25 cellular contexts compared by ENCODE assay signal in the genomic region with DNA sequence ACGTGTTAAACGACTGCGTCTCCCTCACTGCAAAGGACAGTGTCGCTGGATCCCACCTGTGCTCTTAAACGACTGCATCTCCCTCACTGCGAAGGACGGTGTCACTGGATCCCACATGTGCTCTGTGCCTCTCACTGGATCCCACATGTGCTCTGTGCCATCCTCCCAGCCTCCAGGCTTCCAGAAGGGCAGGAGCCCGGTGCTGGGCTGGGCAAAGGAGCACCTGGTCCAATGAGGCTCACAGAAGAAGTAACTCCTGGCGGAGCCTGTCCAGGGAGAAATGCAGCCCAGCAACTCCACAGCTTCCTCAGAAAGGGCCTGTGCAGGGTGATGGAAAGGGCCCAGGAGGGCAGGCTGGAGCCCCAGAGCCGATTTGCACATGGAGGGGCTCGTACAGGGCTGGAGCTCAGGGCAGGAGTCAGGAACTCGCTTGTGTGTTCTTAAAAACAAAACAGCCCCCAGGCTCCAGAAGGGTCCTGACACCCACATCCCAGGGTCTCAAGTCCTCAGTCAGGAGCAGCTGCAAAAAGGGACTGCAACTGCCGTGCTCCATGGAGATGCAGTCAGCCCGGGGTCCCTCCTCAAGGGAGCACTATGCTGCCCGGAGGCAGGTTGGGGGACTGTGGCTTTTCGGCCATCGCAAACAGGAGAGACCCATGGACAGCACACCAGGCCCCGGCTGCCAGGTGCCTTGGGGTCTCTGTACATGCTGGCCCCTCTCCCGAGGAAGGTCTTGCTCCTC. TPM values are rescaled to one million over a fixed set of nuclear protein-coding genes. Genes with fewer than 3 reads are reported as not detected.
"Had no signal": no experiment of that assay in that cellular context is flagged by ENCODE, and none has a peak within 500 bp of the region (broad histone marks: within the 10 kb centered on the region; RNA-seq: fewer than 3 reads in every experiment).

No MANE protein-coding gene starts in this region.

- FAIRE-seq: endometrium, islet of Langerhans, urothelium cell line had no signal

- H3K4me1 Mint-ChIP-seq: activated CD4-positive, alpha-beta T cell treated with anti-CD3 and anti-CD28 coated beads for 36 hours; activated CD8-positive, alpha-beta memory T cell treated with anti-CD3 and anti-CD28 coated beads, Interleukin-2, amount 10 ng/mL, durations not matched to agents 7 days and 5 days; central memory CD8-positive, alpha-beta T cell had no signal

- H3K27ac ChIP-seq: breast epithelium, epithelial cell of prostate, esophagus squamous epithelium, lower lobe of right lung, testis, transverse colon had no signal

- H3K36me3 Mint-ChIP-seq: activated CD8-positive, alpha-beta memory T cell treated with anti-CD3 and anti-CD28 coated beads, Interleukin-2, amount 10 ng/mL, durations not matched to agents 7 days and 5 days; activated naive CD4-positive, alpha-beta T cell treated with anti-CD3 and anti-CD28 coated beads, Interleukin-2, amount 50 U/mL, for 72 hours; natural killer cell had no signal

- H3K27me3 Mint-ChIP-seq: activated CD8-positive, alpha-beta memory T cell treated with anti-CD3 and anti-CD28 coated beads, Interleukin-2, amount 10 ng/mL, durations not matched to agents 7 days and 5 days; progenitor cell of endocrine pancreas had no signal

- H3K4me3 Mint-ChIP-seq: activated CD4-positive, alpha-beta T cell treated with anti-CD3 and anti-CD28 coated beads for 36 hours; activated CD8-positive, alpha-beta memory T cell treated with anti-CD3 and anti-CD28 coated beads, Interleukin-2, amount 10 ng/mL, durations not matched to agents 7 days and 5 days; activated CD8-positive, alpha-beta T cell treated with anti-CD3 and anti-CD28 coated beads, Interleukin-2, amount 10 ng/mL, durations not matched to agents 7 days and 5 days; central memory CD8-positive, alpha-beta T cell; natural killer cell had no signal

- H3K4me1 ChIP-seq: breast epithelium, esophagus squamous epithelium, lower lobe of right lung, transverse colon had no signal

- H3K9me3 ChIP-seq: breast epithelium, esophagus squamous epithelium, lower lobe of right lung, testis, transverse colon had no signal

- ATAC-seq: activated CD4-positive, alpha-beta T cell treated with anti-CD3 and anti-CD28 coated beads for 36 hours; activated CD8-positive, alpha-beta memory T cell treated with anti-CD3 and anti-CD28 coated beads, Interleukin-2, amount 10 ng/mL, durations not matched to agents 7 days and 5 days; activated CD8-positive, alpha-beta T cell treated with anti-CD3 and anti-CD28 coated beads, Interleukin-2, amount 10 ng/mL, durations not matched to agents 7 days and 5 days; activated naive CD4-positive, alpha-beta T cell treated with anti-CD3 and anti-CD28 coated beads, Interleukin-2, amount 50 U/mL, for 72 hours; lower lobe of right lung; natural killer cell had no signal

- H3K27me3 ChIP-seq: breast epithelium, testis, transverse colon had no signal

- H3K36me3 ChIP-seq: breast epithelium, esophagus squamous epithelium, lower lobe of right lung, transverse colon had no signal

- H3K9me3 Mint-ChIP-seq: activated naive CD4-positive, alpha-beta T cell treated with anti-CD3 and anti-CD28 coated beads, Interleukin-2, amount 50 U/mL, for 72 hours; activated T-helper 2 cell treated with anti-CD3 and anti-CD28 coated beads, Interferon-gamma antibody, Interleukin-2, Interleukin-4, amounts not matched to agents 10 μg/mL and 5 μg/mL and 100 μg/mL, durations not matched to agents 14 hours and 24 hours and 36 hours; central memory CD8-positive, alpha-beta T cell; natural killer cell had no signal

- H3K27ac Mint-ChIP-seq: activated CD4-positive, alpha-beta T cell treated with anti-CD3 and anti-CD28 coated beads for 36 hours; activated CD8-positive, alpha-beta memory T cell treated with anti-CD3 and anti-CD28 coated beads, Interleukin-2, amount 10 ng/mL, durations not matched to agents 7 days and 5 days; activated CD8-positive, alpha-beta T cell treated with anti-CD3 and anti-CD28 coated beads, Interleukin-2, amount 10 ng/mL, durations not matched to agents 7 days and 5 days; activated naive CD4-positive, alpha-beta T cell treated with anti-CD3 and anti-CD28 coated beads, Interleukin-2, amount 50 U/mL, for 72 hours; activated T-helper 2 cell treated with anti-CD3 and anti-CD28 coated beads, Interferon-gamma antibody, Interleukin-2, Interleukin-4, amounts not matched to agents 10 μg/mL and 5 μg/mL and 100 μg/mL, durations not matched to agents 14 hours and 24 hours and 36 hours; natural killer cell; progenitor cell of endocrine pancreas had no signal

- DNase-seq: activated CD4-positive, alpha-beta T cell treated with anti-CD3 and anti-CD28 coated beads for 36 hours; activated CD4-positive, CD25-positive, alpha-beta regulatory T cell; activated CD8-positive, alpha-beta memory T cell treated with anti-CD3 and anti-CD28 coated beads, Interleukin-2, amount 10 ng/mL, durations not matched to agents 7 days and 5 days; activated CD8-positive, alpha-beta T cell treated with anti-CD3 and anti-CD28 coated beads, Interleukin-2, amount 10 ng/mL, durations not matched to agents 7 days and 5 days; activated T-cell treated with anti-CD3 and anti-CD28 coated beads, Interleukin-2, amount 50 U/mL, for 48 hours; dermis blood vessel endothelial cell; effector CD4-positive, alpha-beta T cell; esophagus squamous epithelium; foreskin melanocyte; lower lobe of right lung; mesenchymal stem cell; natural killer cell; stimulated activated naive CD4-positive, alpha-beta T cell treated with Interleukin-2 at 50 U/mL for 16 hours; testis; transverse colon had no signal

- H3K4me3 ChIP-seq: breast epithelium, esophagus squamous epithelium, lower lobe of right lung, testis, transverse colon had no signal

RNA-seq across cellular contexts. Expression of a gene that starts 52.7 kb away (rescaled TPM):
- total RNA-seq: activated T-helper 2 cell treated with anti-CD3 and anti-CD28 coated beads, Interferon-gamma antibody, Interleukin-2, Interleukin-4, amounts not matched to agents 10 μg/mL and 5 μg/mL and 100 μg/mL, durations not matched to agents 14 hours and 24 hours and 36 hours; T-helper 1 cell treated with Interleukin-12 subunit alpha and Interleukin-12 subunit beta and Interleukin-4 antibody, amounts not matched to agents 30 ng/mL and 1 ng/mL, for 36 hours had no signal
